Comparison of ENCODE assay signal across 8 cellular contexts in genomic region chr3:129576514-129577345, GRCh38.
DNase-seq lines count a peak whose midpoint lies in the region; ATAC-seq and FAIRE-seq lines count a peak whose summit lies in the region.

No MANE protein-coding gene starts in this region.

- peak; percentile 80 for FAIRE-seq in islet of Langerhans (lab: Jason Lieb, UNC)

- H3K27ac Mint-ChIP-seq in stimulated activated naive CD8-positive, alpha-beta T cell treated with anti-CD3 and anti-CD28 coated beads, Interleukin-15, Interleukin-2, amounts not matched to agents 100 ng/mL and 50 ng/mL, for 24 hours, result peak overlapping the region; percentile 85

- peak overlapping the region; percentile 26 for H3K4me3 Mint-ChIP-seq in stimulated activated naive CD8-positive, alpha-beta T cell treated with anti-CD3 and anti-CD28 coated beads, Interleukin-15, Interleukin-2, amounts not matched to agents 100 ng/mL and 50 ng/mL, for 24 hours

- H3K27me3 Mint-ChIP-seq in stimulated activated naive CD8-positive, alpha-beta T cell treated with anti-CD3 and anti-CD28 coated beads, Interleukin-15, Interleukin-2, amounts not matched to agents 100 ng/mL and 50 ng/mL, for 24 hours, result no peaks in the 10 kb centered on the region

- peak; percentile 70 for ATAC-seq in GM21423 (IDR thresholded peaks at IDR 0.05; ENCODE audit: unreplicated experiment)

- DNase-seq in CD1c-positive myeloid dendritic cell (ENCODE audit: extremely low spot score) (peak; percentile 63), NCI-H2171 (lab: John Stamatoyannopoulos, UW) (peak; percentile 58), activated T-cell treated with anti-CD3 and anti-CD28 coated beads for 4 hours (peak; percentile 23), NCI-H128 (lab: John Stamatoyannopoulos, UW; ENCODE audit: unreplicated experiment) (no peak), globus pallidus (ENCODE audit: low spot score) (no peak)

- no peaks in the 10 kb centered on the region for H3K9me3 Mint-ChIP-seq in stimulated activated naive CD8-positive, alpha-beta T cell treated with anti-CD3 and anti-CD28 coated beads, Interleukin-15, Interleukin-2, amounts not matched to agents 100 ng/mL and 50 ng/mL, for 24 hours

- peaks cover 36% of the 10 kb centered on the region for H3K4me1 Mint-ChIP-seq in stimulated activated naive CD8-positive, alpha-beta T cell treated with anti-CD3 and anti-CD28 coated beads, Interleukin-15, Interleukin-2, amounts not matched to agents 100 ng/mL and 50 ng/mL, for 24 hours (ENCODE audit: low read depth)

- no peaks in the 10 kb centered on the region for H3K36me3 Mint-ChIP-seq in stimulated activated naive CD8-positive, alpha-beta T cell treated with anti-CD3 and anti-CD28 coated beads, Interleukin-15, Interleukin-2, amounts not matched to agents 100 ng/mL and 50 ng/mL, for 24 hours (ENCODE audit: low read depth)

Comparison
In these comparisons a context has a peak if more than half of its experiments do, and no peak if none do; other contexts are left out.
1. DNase-seq: peak in CD1c-positive myeloid dendritic cell (single experiment), NCI-H2171 (single experiment) and activated T-cell treated with anti-CD3 and anti-CD28 coated beads for 4 hours (single experiment); none in NCI-H128 (single experiment) and globus pallidus (single experiment).